29 cellular contexts compared by ENCODE assay signal in genomic region chr6:153645326-153645725, GRCh38.
"Had no signal": no experiment of that assay in that cellular context is flagged by ENCODE, and none has a peak within 500 bp of the region (broad histone marks: within the 10 kb centered on the region; RNA-seq: fewer than 3 reads in every experiment).

No MANE protein-coding gene starts in this region.

- H3K9me3 ChIP-seq: colonic mucosa, esophagus muscularis mucosa, esophagus squamous epithelium, gastrocnemius medialis, gastroesophageal sphincter, heart left ventricle, heart right ventricle had no signal

- H3K27me3 ChIP-seq: colonic mucosa, dorsolateral prefrontal cortex, esophagus muscularis mucosa, esophagus squamous epithelium, foreskin keratinocyte, gastrocnemius medialis, gastroesophageal sphincter, heart left ventricle, heart right ventricle had no signal

- ATAC-seq: effector memory CD8-positive, alpha-beta T cell; esophagus mucosa; foreskin keratinocyte; gastrocnemius medialis; gastroesophageal sphincter; heart left ventricle; heart right ventricle had no signal

- H3K36me3 ChIP-seq: colonic mucosa, esophagus muscularis mucosa, esophagus squamous epithelium, gastrocnemius medialis, gastroesophageal sphincter, heart left ventricle, heart right ventricle had no signal

- H3K4me1 ChIP-seq: colonic mucosa, esophagus muscularis mucosa, esophagus squamous epithelium, foreskin keratinocyte, gastrocnemius medialis, gastroesophageal sphincter, heart left ventricle, heart right ventricle had no signal

- H3K4me3 ChIP-seq: colonic mucosa, coronary artery, dorsolateral prefrontal cortex, esophagus muscularis mucosa, esophagus squamous epithelium, gastrocnemius medialis, gastroesophageal sphincter, heart left ventricle, heart right ventricle had no signal

- H3K27ac ChIP-seq: colonic mucosa, coronary artery, dorsolateral prefrontal cortex, epithelial cell of prostate, esophagus muscularis mucosa, esophagus squamous epithelium, foreskin keratinocyte, gastrocnemius medialis, gastroesophageal sphincter, heart left ventricle, heart right ventricle had no signal

- FAIRE-seq: colon, endometrium, endothelial cell of umbilical vein, frontal cortex had no signal

- H3K27me3 Mint-ChIP-seq: dendritic cell treated with granulocyte-macrophage colony-stimulating factor and Interleukin-4, amounts not matched to agents 40 ng/mL and 50 ng/mL, for 4 days; effector memory CD8-positive, alpha-beta T cell had no signal

- H3K27ac Mint-ChIP-seq: dendritic cell treated with granulocyte-macrophage colony-stimulating factor and Interleukin-4, amounts not matched to agents 40 ng/mL and 50 ng/mL, for 4 days; effector memory CD8-positive, alpha-beta T cell; endodermal cell had no signal

- H3K4me1 Mint-ChIP-seq: endodermal cell had no signal

- H3K4me3 Mint-ChIP-seq: dendritic cell treated with granulocyte-macrophage colony-stimulating factor and Interleukin-4, amounts not matched to agents 40 ng/mL and 50 ng/mL, for 4 days; effector memory CD8-positive, alpha-beta T cell; endodermal cell had no signal

- H3K9me3 Mint-ChIP-seq: dendritic cell treated with granulocyte-macrophage colony-stimulating factor and Interleukin-4, amounts not matched to agents 40 ng/mL and 50 ng/mL, for 4 days; endodermal cell had no signal

- DNase-seq: colonic mucosa; cortex of kidney; dermis blood vessel endothelial cell; dorsolateral prefrontal cortex; effector CD4-positive, alpha-beta T cell; effector CD8-positive, alpha-beta T cell; effector memory CD4-positive, alpha-beta T cell; effector memory CD8-positive, alpha-beta T cell; endodermal cell; erythroblast; esophagus squamous epithelium; foreskin fibroblast; foreskin keratinocyte; foreskin melanocyte; gastrocnemius medialis; glutamatergic neuron; head of caudate nucleus; heart left ventricle; heart right ventricle had no signal
